Comparison of ENCODE assay signal across 21 cellular contexts in the genomic region with DNA sequence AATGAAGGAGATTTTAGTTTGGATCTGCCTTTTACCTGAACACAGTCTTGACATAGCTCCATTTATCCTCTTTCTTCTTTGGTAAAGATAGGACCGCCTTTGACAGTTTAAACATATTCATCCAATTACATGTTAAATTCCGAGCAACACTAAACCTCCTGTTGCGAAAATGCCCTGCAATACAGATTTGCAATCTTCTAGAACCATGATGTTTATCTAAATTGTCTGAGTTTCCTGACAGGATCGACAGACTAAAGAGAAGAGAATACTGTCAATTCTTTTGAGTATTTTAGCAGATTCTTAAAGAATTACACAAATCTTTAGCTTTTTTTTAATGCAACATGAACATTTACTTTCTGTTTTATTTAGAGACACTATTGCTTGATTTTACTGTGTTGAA.
"Had no signal": no experiment of that assay in that cellular context is flagged by ENCODE, and none has a peak within 500 bp of the region (broad histone marks: within the 10 kb centered on the region; RNA-seq: fewer than 3 reads in every experiment).

No MANE protein-coding gene starts in this region.

- H3K9ac ChIP-seq: SK-N-SH had no signal

- ATAC-seq: Panc1, PC-3 had no signal

- H3K4me2 ChIP-seq: SK-N-SH had no signal

- DNase-seq: KBM-7; MV-4-11; NCI-H1048; NCI-H1105; NCI-H1417; NCI-H1436 treated with DMSO at 0.1 percent for 48 hours; NCI-H1694; NCI-H187 treated with DMSO at 0.1 percent for 48 hours; NCI-H2029 treated with DMSO at 0.1 percent for 48 hours; NCI-H2171 treated with DMSO at 0.1 percent for 48 hours; NCI-H345; NCI-H446 treated with DMSO at 0.1 percent for 48 hours; NCI-H526; NCI-H82; NK-92 treated with Interleukin-12 subunit alpha and Interleukin-12 subunit beta, amount 100 ng/mL, for 24 hours; PC-3; SK-N-SH; SW 1271 had no signal

- H3K27ac ChIP-seq: HL-60, RWPE1 had no signal

- H3K9me3 ChIP-seq: SK-N-SH had no signal
